12 cellular contexts compared by ENCODE assay signal in genomic region chr18:7459851-7460774, GRCh38.
A peak's percentile ranks its signal among the peaks of the same experiment; 100 is the strongest.
DNase-seq lines count a peak whose midpoint lies in the region; ATAC-seq, FAIRE-seq and TF ChIP-seq lines count a peak whose summit lies in the region.
"Had no signal": no experiment of that assay in that cellular context is flagged by ENCODE, and none has a peak within 500 bp of the region (broad histone marks: within the 10 kb centered on the region; RNA-seq: fewer than 3 reads in every experiment).

No MANE protein-coding gene starts in this region.

- H3K36me3 Mint-ChIP-seq in activated naive CD4-positive, alpha-beta T cell treated with anti-CD3 and anti-CD28 coated beads, Interleukin-2, amount 50 U/mL, for 72 hours: no peaks in the 10 kb centered on the region
- H3K36me3 Mint-ChIP-seq: activated naive CD8-positive, alpha-beta T cell; CD14-positive monocyte had no signal

- no peaks in the 10 kb centered on the region for H3K36me3 ChIP-seq in pancreas

- intact Hi-C loops in sciatic nerve (cut with DNase I): no loop called here
- intact Hi-C loops in pancreas (cut with DNase I): no loop called here

- H3K4me1 ChIP-seq in pancreas: no peaks in the 10 kb centered on the region

- peak overlapping the region; percentile 3 for H3K4me3 ChIP-seq in astrocyte of the spinal cord (ENCODE audit: low read depth, low read length)
- no peak overlapping the region for H3K4me3 ChIP-seq in pancreas

- no peak for FAIRE-seq in pancreas (lab: Jason Lieb, UNC)

- no peak overlapping the region for H3K27ac ChIP-seq in pancreas

- no peak for TF ChIP-seq CTCF in astrocyte of the spinal cord (IDR thresholded peaks at IDR 0.05; ENCODE audit: low read depth, low read length)
- TF ChIP-seq CTCF in pancreas (IDR thresholded peaks at IDR 0.05): no peak

- no peaks in the 10 kb centered on the region for H3K9me3 ChIP-seq in pancreas

- ATAC-seq in sciatic nerve (peak; percentile 76), pancreas (no peak), GM21526 (IDR thresholded peaks at IDR 0.05; ENCODE audit: low FRiP score, unreplicated experiment) (no peak), GM21576 (IDR thresholded peaks at IDR 0.05; ENCODE audit: unreplicated experiment) (no peak)
- no peak for ATAC-seq in activated naive CD4-positive, alpha-beta T cell treated with anti-CD3 and anti-CD28 coated beads, Interleukin-2, amount 50 U/mL, for 72 hours

- H3K27ac Mint-ChIP-seq in activated naive CD4-positive, alpha-beta T cell treated with anti-CD3 and anti-CD28 coated beads, Interleukin-2, amount 50 U/mL, for 72 hours: no peak overlapping the region
- H3K27ac Mint-ChIP-seq: activated B cell treated with CpG ODN at 0.5 μM for 24 hours; activated naive CD8-positive, alpha-beta T cell had no signal

- WGBS in pancreas, 2 donors: 47 to 49% methylated on average over 25 of the region's 25 CpGs

- DNase-seq in G401 (ENCODE audit: low spot score): peak; percentile 6
- DNase-seq in astrocyte of the spinal cord (ENCODE audit: low read depth, low spot score): peak; percentile 10
- DNase-seq in left kidney (ENCODE audit: low read depth, low spot score): peak; percentile 55
- no peak for DNase-seq in sciatic nerve (ENCODE audit: low spot score)
- DNase-seq in pancreas: no peak
- no peak for DNase-seq in activated naive CD4-positive, alpha-beta T cell treated with anti-CD3 and anti-CD28 coated beads, Interleukin-2, amount 50 U/mL, for 72 hours (ENCODE audit: low spot score in 2 of 2)
- DNase-seq: activated B cell treated with CpG ODN at 0.5 μM for 24 hours, NCI-H1436 had no signal

- in situ Hi-C loops in G401 (cut with HindIII; ENCODE audit: low sequenced_read_pairs): no loop called here
- in situ Hi-C loops in astrocyte of the spinal cord (cut with HindIII; ENCODE audit: low sequenced_read_pairs): no loop called here

- H3K27me3 ChIP-seq in pancreas: no peaks in the 10 kb centered on the region

- no peaks in the 10 kb centered on the region for H3K9me3 Mint-ChIP-seq in activated naive CD4-positive, alpha-beta T cell treated with anti-CD3 and anti-CD28 coated beads, Interleukin-2, amount 50 U/mL, for 72 hours
- H3K9me3 Mint-ChIP-seq: activated B cell treated with CpG ODN at 0.5 μM for 24 hours had no signal

Comparison
In these comparisons a context has a peak if more than half of its experiments do, and no peak if none do; other contexts are left out.
1. DNase-seq: peak in G401 (single experiment), astrocyte of the spinal cord (single experiment) and left kidney (single experiment); none in sciatic nerve (single experiment), pancreas (0 of 6) and activated naive CD4-positive, alpha-beta T cell treated with anti-CD3 and anti-CD28 coated beads, Interleukin-2, amount 50 U/mL, for 72 hours (0 of 2).